21 cellular contexts compared by ENCODE assay signal in the genomic region with DNA sequence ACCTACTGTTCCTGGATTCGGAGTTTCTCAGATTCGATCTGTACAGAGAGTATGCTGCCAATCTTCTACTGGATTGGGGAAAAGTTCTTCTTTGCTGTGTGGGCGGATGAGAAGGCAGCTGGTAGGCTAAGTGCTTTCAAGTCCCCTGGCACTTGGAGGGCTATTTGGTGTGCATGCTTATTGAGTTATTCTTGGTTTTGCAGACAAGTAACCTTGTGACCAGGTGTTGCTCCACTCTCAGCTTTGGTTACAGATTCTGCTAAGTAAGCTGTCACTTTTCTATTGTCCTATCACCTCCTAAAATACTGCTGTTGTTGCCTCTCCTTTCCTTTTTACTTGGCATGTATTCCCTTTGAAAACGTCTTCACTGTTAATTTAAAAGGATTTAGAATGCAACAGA.
"Had no signal": no experiment of that assay in that cellular context is flagged by ENCODE, and none has a peak within 500 bp of the region (broad histone marks: within the 10 kb centered on the region; RNA-seq: fewer than 3 reads in every experiment).

No MANE protein-coding gene starts in this region.

- H3K4me3 Mint-ChIP-seq: IgD-negative memory B cell had no signal

- H3K4me3 ChIP-seq: K562, Peyer's patch, SJCRH30 had no signal

- H3K27ac Mint-ChIP-seq: IgD-negative memory B cell had no signal

- H3K9me3 Mint-ChIP-seq: IgD-negative memory B cell had no signal

- H3K4me2 ChIP-seq: KMS-11 had no signal

- H3K36me3 ChIP-seq: Peyer's patch, SJCRH30 had no signal

- H3K9ac ChIP-seq: KMS-11 had no signal

- H3K27ac ChIP-seq: HL-60, KMS-11, Peyer's patch, SJCRH30 had no signal

- DNase-seq: NCI-H1092 treated with DMSO at 0.1 percent for 48 hours; NCI-H1436; NCI-H187 treated with DMSO at 0.1 percent for 48 hours; NCI-H2029 treated with DMSO at 0.1 percent for 48 hours; NCI-H226; NCI-H446; NCI-H510A; NCI-H524 treated with DMSO at 0.1 percent for 48 hours; NCI-H69; NCI-H774; NK-92 treated with Interleukin-12 subunit alpha and Interleukin-12 subunit beta, amount 100 ng/mL, for 24 hours; PC-3; Peyer's patch; SHP77 treated with DMSO at 0.1 percent for 48 hours; SJCRH30 had no signal

- H3K9me3 ChIP-seq: Peyer's patch, SJCRH30 had no signal

- H3K27me3 Mint-ChIP-seq: IgD-negative memory B cell had no signal

- H3K27me3 ChIP-seq: Peyer's patch, SJCRH30 had no signal

- H3K4me1 Mint-ChIP-seq: IgD-negative memory B cell had no signal

- H3K4me1 ChIP-seq: Peyer's patch had no signal

- ATAC-seq: K562, PC-3, Right ventricle myocardium inferior, SK-N-SH treated with all-trans-retinoic acid at 6 μM for 48 hours had no signal
